ENCODE assay signal across 34 cellular contexts in the genomic region with DNA sequence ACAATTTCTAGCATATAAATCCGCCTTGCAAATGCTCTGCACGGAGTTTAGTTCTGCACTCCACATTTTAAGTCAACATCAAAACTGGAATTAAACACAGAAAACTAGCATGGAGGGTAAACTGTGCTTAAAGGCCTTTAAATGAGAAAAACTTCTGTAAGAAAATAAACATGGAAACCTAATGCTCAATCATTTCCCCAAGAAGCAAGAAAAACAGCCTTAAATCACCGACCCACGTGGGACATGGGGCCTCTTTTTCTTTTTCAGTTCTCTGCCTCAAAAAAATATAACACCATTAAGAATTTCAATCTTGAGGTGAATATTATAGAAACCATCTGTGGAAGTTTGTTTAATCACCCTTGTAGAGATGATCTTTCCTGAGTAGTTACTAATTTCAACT. TPM values are rescaled to one million over a fixed set of nuclear protein-coding genes. Genes with fewer than 3 reads are reported as not detected.
DNase-seq lines count a peak whose midpoint lies in the region; ATAC-seq and TF ChIP-seq lines count a peak whose summit lies in the region.
"Had no signal": no experiment of that assay in that cellular context is flagged by ENCODE, and none has a peak within 500 bp of the region (broad histone marks: within the 10 kb centered on the region; RNA-seq: fewer than 3 reads in every experiment).

No MANE protein-coding gene starts in this region.

- POLR2A ChIA-PET in CD8-positive, alpha-beta T cell (lab: Charles Lee): no interaction called here

- no peak for TF ChIP-seq CTCF in foreskin fibroblast (IDR thresholded peaks at IDR 0.05; ENCODE audit: low read depth, low read length)
- TF ChIP-seq CTCF in progenitor cell of endocrine pancreas (IDR thresholded peaks at IDR 0.05; ENCODE audit: unreplicated experiment): no peak
- TF ChIP-seq CTCF in CD8-positive, alpha-beta T cell (IDR thresholded peaks at IDR 0.05): no peak

- H3K9ac ChIP-seq in SK-N-MC (ENCODE audit: insufficient read length): no peak overlapping the region
- H3K9ac ChIP-seq: BLaER1, GM23248, SK-N-SH had no signal

- H3K27me3 Mint-ChIP-seq in progenitor cell of endocrine pancreas: peaks cover 93% of the 10 kb centered on the region
- peaks cover 76% of the 10 kb centered on the region for H3K27me3 Mint-ChIP-seq in CD8-positive, alpha-beta T cell (ENCODE audit: low read depth)
- H3K27me3 Mint-ChIP-seq: stimulated activated naive CD8-positive, alpha-beta T cell treated with anti-CD3 and anti-CD28 coated beads, Interleukin-15, amount 100 ng/mL, for 72 hours had no signal

- peaks cover 68% of the 10 kb centered on the region for H3K27me3 ChIP-seq in CD8-positive, alpha-beta T cell (ENCODE audit: insufficient read depth, low read length)

- peak; percentile 63 for DNase-seq in EH (ENCODE audit: low read depth)
- DNase-seq in SK-N-MC (ENCODE audit: low read depth, low spot score): no peak
- peak in 1 of 2 donors; percentile 70 for DNase-seq in foreskin fibroblast
- DNase-seq in progenitor cell of endocrine pancreas (ENCODE audit: low spot score, unreplicated experiment): no peak
- no peak for DNase-seq in CD8-positive, alpha-beta T cell
- DNase-seq in stimulated activated CD8-positive, alpha-beta memory T cell treated with anti-CD3 and anti-CD28 coated beads, Interleukin-4, amount 100 ng/mL, for 48 hours: no peak
- DNase-seq: activated CD4-positive, alpha-beta T cell treated with anti-CD3 and anti-CD28 coated beads, Interleukin-2, amount 50 U/mL, for 4 hours; activated CD8-positive, alpha-beta memory T cell treated with anti-CD3 and anti-CD28 coated beads, Interleukin-2, amount 10 ng/mL, durations not matched to agents 7 days and 5 days; activated naive CD4-positive, alpha-beta T cell treated with anti-CD3 and anti-CD28 coated beads for 36 hours; activated T-cell treated with anti-CD3 and anti-CD28 coated beads, Interleukin-2, amount 50 U/mL, for 48 hours; brain microvascular endothelial cell; cerebellar nuclear complex; DMS153; GM23248; KBM-7; mucosa of descending colon; natural killer cell; NCI-H1930; NCI-H526; PC-3; SK-N-SH; stimulated activated CD4-positive, alpha-beta T cell treated with anti-CD3 and anti-CD28 coated beads, Interleukin-1b, Interleukin-23, amount 100 ng/mL, for 48 hours; stimulated activated naive CD8-positive, alpha-beta T cell treated with anti-CD3 and anti-CD28 coated beads, Interleukin-15, amount 100 ng/mL, for 72 hours; uterus had no signal

- peak overlapping the region; percentile 94 for H3K27ac Mint-ChIP-seq in progenitor cell of endocrine pancreas
- no peak overlapping the region for H3K27ac Mint-ChIP-seq in CD8-positive, alpha-beta T cell
- H3K27ac Mint-ChIP-seq: activated CD8-positive, alpha-beta memory T cell treated with anti-CD3 and anti-CD28 coated beads, Interleukin-2, amount 10 ng/mL, durations not matched to agents 7 days and 5 days; activated naive CD4-positive, alpha-beta T cell treated with anti-CD3 and anti-CD28 coated beads for 36 hours; natural killer cell; T-helper 1 cell treated with Interleukin-12 subunit alpha and Interleukin-12 subunit beta and Interleukin-4 antibody, amounts not matched to agents 30 μg/mL and 1 μg/mL, for 36 hours had no signal

- CTCF ChIA-PET in CD8-positive, alpha-beta T cell (lab: Charles Lee): no interaction called here

- no peaks in the 10 kb centered on the region for H3K36me3 ChIP-seq in SK-N-MC (ENCODE audit: insufficient read depth, low read length)
- no peaks in the 10 kb centered on the region for H3K36me3 ChIP-seq in CD8-positive, alpha-beta T cell (ENCODE audit: insufficient read depth, low read length)
- H3K36me3 ChIP-seq: BLaER1, brain microvascular endothelial cell, uterus had no signal

- H3K4me3 ChIP-seq in SK-N-MC (no peak overlapping the region), foreskin fibroblast (ENCODE audit: low read depth in 1 of 2, low read length in 2 of 2) (peak overlapping the region; percentile 71 to 96)
- no peak overlapping the region for H3K4me3 ChIP-seq in CD8-positive, alpha-beta T cell (ENCODE audit: low read depth, low read length)
- H3K4me3 ChIP-seq: BLaER1, GM23248, lung, mucosa of descending colon, smooth muscle cell, uterus had no signal

- H3K9me3 Mint-ChIP-seq in progenitor cell of endocrine pancreas (ENCODE audit: low read depth): no peaks in the 10 kb centered on the region
- H3K9me3 Mint-ChIP-seq in CD8-positive, alpha-beta T cell: peaks cover 18% of the 10 kb centered on the region

- H3K4me1 ChIP-seq in CD8-positive, alpha-beta T cell (ENCODE audit: insufficient read depth, low read length): peaks cover 5% of the 10 kb centered on the region
- H3K4me1 ChIP-seq: uterus had no signal

- ATAC-seq in CD8-positive, alpha-beta T cell: no peak
- ATAC-seq in HG03457 (IDR thresholded peaks at IDR 0.05; ENCODE audit: unreplicated experiment) (no peak), GM18873 (IDR thresholded peaks at IDR 0.05; ENCODE audit: low FRiP score, unreplicated experiment) (no peak)
- ATAC-seq: activated CD4-positive, CD25-positive, alpha-beta regulatory T cell treated with anti-CD3 and anti-CD28 coated beads, Interleukin-2, amount 50 U/mL, for 24 hours; activated CD8-positive, alpha-beta memory T cell treated with anti-CD3 and anti-CD28 coated beads, Interleukin-2, amount 10 ng/mL, durations not matched to agents 7 days and 5 days; mucosa of descending colon; natural killer cell; PC-3; stimulated activated naive CD8-positive, alpha-beta T cell treated with anti-CD3 and anti-CD28 coated beads, Interleukin-15, amount 100 ng/mL, for 72 hours had no signal

- H3K27ac ChIP-seq in SK-N-MC: peak overlapping the region; percentile 33
- no peak overlapping the region for H3K27ac ChIP-seq in CD8-positive, alpha-beta T cell (ENCODE audit: low read depth, low read length)
- H3K27ac ChIP-seq: BLaER1, brain microvascular endothelial cell, GM23248, uterus had no signal

- H3K9me3 ChIP-seq in SK-N-MC (ENCODE audit: low read depth, low read length): no peaks in the 10 kb centered on the region
- no peaks in the 10 kb centered on the region for H3K9me3 ChIP-seq in CD8-positive, alpha-beta T cell (ENCODE audit: low read length)
- H3K9me3 ChIP-seq: mucosa of descending colon, SK-N-SH, uterus had no signal

- H3K36me3 Mint-ChIP-seq in progenitor cell of endocrine pancreas (ENCODE audit: insufficient read depth): no peaks in the 10 kb centered on the region
- peaks cover 2% of the 10 kb centered on the region for H3K36me3 Mint-ChIP-seq in CD8-positive, alpha-beta T cell

- peaks cover 24% of the 10 kb centered on the region for H3K4me1 Mint-ChIP-seq in progenitor cell of endocrine pancreas (ENCODE audit: low read depth)
- peaks cover 16% of the 10 kb centered on the region for H3K4me1 Mint-ChIP-seq in CD8-positive, alpha-beta T cell (ENCODE audit: low read depth)

- intact Hi-C loops in CD8-positive, alpha-beta T cell (cut with DNase I, micrococcal nuclease): no loop called here

- H3K4me3 Mint-ChIP-seq in progenitor cell of endocrine pancreas (ENCODE audit: low read depth): peak overlapping the region; percentile 16
- H3K4me3 Mint-ChIP-seq in CD8-positive, alpha-beta T cell: no peak overlapping the region
- H3K4me3 Mint-ChIP-seq: activated CD8-positive, alpha-beta memory T cell treated with anti-CD3 and anti-CD28 coated beads, Interleukin-2, amount 10 ng/mL, durations not matched to agents 7 days and 5 days; activated naive CD4-positive, alpha-beta T cell treated with anti-CD3 and anti-CD28 coated beads for 36 hours; natural killer cell; stimulated activated naive CD8-positive, alpha-beta T cell treated with anti-CD3 and anti-CD28 coated beads, Interleukin-15, amount 100 ng/mL, for 72 hours; T-helper 1 cell treated with Interleukin-12 subunit alpha and Interleukin-12 subunit beta and Interleukin-4 antibody, amounts not matched to agents 30 μg/mL and 1 μg/mL, for 36 hours had no signal

RNA-seq across cellular contexts. Expression of a gene that starts 5.4 kb away (rescaled TPM):
- 6.9 and 7.4 TPM in 2 replicates for total RNA-seq in progenitor cell of endocrine pancreas
- not detected for total RNA-seq in CD8-positive, alpha-beta T cell
- total RNA-seq: activated naive CD4-positive, alpha-beta T cell treated with anti-CD3 and anti-CD28 coated beads for 36 hours; dermis microvascular lymphatic vessel endothelial cell; frontal cortex; lung; MCF 10A; mucosa of descending colon; natural killer cell; PC-3; smooth muscle cell had no signal

Comparison
In these comparisons a context has a peak if more than half of its experiments do, and no peak if none do; other contexts are left out.
1. H3K4me3 ChIP-seq: peak in foreskin fibroblast (2 of 2); none in SK-N-MC (single experiment) and CD8-positive, alpha-beta T cell (single experiment).